8 cellular contexts compared by ENCODE assay signal in the genomic region with DNA sequence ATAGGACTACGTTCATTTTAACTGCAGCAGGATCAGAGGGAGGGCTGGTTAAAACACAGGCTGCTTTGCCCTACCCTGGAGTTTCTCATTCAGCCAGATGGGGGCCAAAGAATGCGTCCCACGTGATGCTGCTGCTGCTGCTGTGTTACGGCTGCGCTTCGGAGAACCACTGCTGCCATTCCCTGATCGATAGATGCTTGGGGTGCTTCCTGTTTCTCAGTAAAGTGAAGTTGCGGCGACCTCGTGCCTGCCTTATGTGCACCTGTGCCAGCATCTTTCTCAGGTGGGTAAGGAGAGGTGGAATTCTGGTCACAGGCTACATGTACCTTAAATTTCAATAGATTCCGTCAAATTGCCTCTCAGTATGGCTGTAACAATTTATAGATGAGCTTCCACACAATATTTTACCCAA. TPM values are rescaled to one million over a fixed set of nuclear protein-coding genes. Genes with fewer than 3 reads are reported as not detected.
DNase-seq lines count a peak whose midpoint lies in the region; TF ChIP-seq lines count a peak whose summit lies in the region.

No MANE protein-coding gene starts in this region.

- intact Hi-C loops in OCI-LY7 (cut with micrococcal nuclease; ENCODE audit: unreplicated experiment): no loop called here

- DNase-seq in activated CD8-positive, alpha-beta memory T cell treated with anti-CD3 and anti-CD28 coated beads for 24 hours: peak; percentile 70
- no peak for DNase-seq in activated CD8-positive, alpha-beta memory T cell treated with anti-CD3 and anti-CD28 coated beads, Interleukin-2, amount 50 U/mL, for 48 hours
- peak in 4 of 5 donors; percentile 10 to 57 (median 31) for DNase-seq in T-helper 1 cell
- no peak for DNase-seq in epithelial cell of esophagus (ENCODE audit: low read depth)
- DNase-seq in osteoblast (ENCODE audit: insufficient read length, low spot score, missing footprints): peak; percentile 82
- no peak for DNase-seq in OCI-LY7 (ENCODE audit: low spot score)
- DNase-seq in SKM-1 treated with dmso at 0.1 percent for 144 hours (lab: John Stamatoyannopoulos, UW; ENCODE audit: unreplicated experiment): no peak
- DNase-seq in GM10266 (ENCODE audit: extremely low spot score): no peak

- TF ChIP-seq CTCF in epithelial cell of esophagus (IDR thresholded peaks at IDR 0.05; ENCODE audit: insufficient read depth, low read depth, low read length, missing control alignments) (peak; percentile 17), osteoblast (IDR thresholded peaks at IDR 0.05; ENCODE audit: extremely low read depth, low read depth, low read length) (peak; percentile 46), OCI-LY7 (conservative IDR thresholded peaks at IDR 0.05; ENCODE audit: low read length) (no peak), GM10266 (IDR thresholded peaks at IDR 0.05; ENCODE audit: control insufficient read depth, insufficient read depth, low read depth, missing control alignments) (no peak)

- POLR2A ChIA-PET in OCI-LY7 (lab: Charles Lee): interaction anchor here (0.6 to 1.0 kb wide), 2 partner anchors 164 to 304 kb away, joined by 3 read pairs; no protein-coding TSS in a partner anchor

- CTCF ChIA-PET in OCI-LY7 (lab: Charles Lee; ENCODE audit: unreplicated experiment): no interaction called here

- H3K79me2 ChIP-seq in osteoblast (ENCODE audit: insufficient read depth, low read length) (no peaks in the 10 kb centered on the region), OCI-LY7 (ENCODE audit: insufficient read depth, low read depth, low read length) (no peaks in the 10 kb centered on the region)

- H3K4me1 ChIP-seq in osteoblast (ENCODE audit: insufficient read depth, low read length): peaks cover 8% of the 10 kb centered on the region
- H3K4me1 ChIP-seq in OCI-LY7 (ENCODE audit: insufficient read depth, low read length, poor library complexity, severe bottlenecking): no peaks in the 10 kb centered on the region

- H4K20me1 ChIP-seq in osteoblast (ENCODE audit: insufficient read depth, low read length) (peaks cover 2% of the 10 kb centered on the region), OCI-LY7 (ENCODE audit: insufficient read depth, low read length) (no peaks in the 10 kb centered on the region)

- H3K27me3 ChIP-seq in osteoblast (ENCODE audit: insufficient read depth, low read length): peaks cover 8% of the 10 kb centered on the region

- BruUV-seq in OCI-LY7 (replicated peaks; lab: Mats Ljungman, UMichigan): no TSS peak

- H3K36me3 ChIP-seq in osteoblast (ENCODE audit: insufficient read depth, low read length) (no peaks in the 10 kb centered on the region), OCI-LY7 (ENCODE audit: insufficient read depth, low read length) (no peaks in the 10 kb centered on the region)

- H3K9me3 ChIP-seq in osteoblast (ENCODE audit: low read depth, low read length) (no peaks in the 10 kb centered on the region), OCI-LY7 (ENCODE audit: low read length) (no peaks in the 10 kb centered on the region)

- H3K27ac ChIP-seq in osteoblast (ENCODE audit: low read depth, low read length) (no peak overlapping the region), OCI-LY7 (ENCODE audit: low read depth, low read length, poor library complexity, severe bottlenecking) (no peak overlapping the region)

- peak overlapping the region; percentile 94 for H2AFZ ChIP-seq in osteoblast (ENCODE audit: low read length)
- no peak overlapping the region for H2AFZ ChIP-seq in OCI-LY7 (ENCODE audit: low read length)

- no peaks in the 10 kb centered on the region for H3K9me2 ChIP-seq in OCI-LY7 (ENCODE audit: insufficient read depth, low read length)

- H3K4me3 ChIP-seq in epithelial cell of esophagus (ENCODE audit: low read length) (no peak overlapping the region), osteoblast (ENCODE audit: insufficient read depth, low read length) (peak overlapping the region; percentile 71), OCI-LY7 (ENCODE audit: low read depth, low read length, poor library complexity, severe bottlenecking) (no peak overlapping the region)

- H3K4me2 ChIP-seq in osteoblast (ENCODE audit: insufficient read depth, low read length): peak overlapping the region; percentile 95
- no peak overlapping the region for H3K4me2 ChIP-seq in OCI-LY7 (ENCODE audit: low read length)

RNA-seq across cellular contexts. Expression of gene TOGARAM2, which starts 24.7 kb away (rescaled TPM):
- total RNA-seq in osteoblast (under 0.01 and 0.72 TPM in 2 replicates), OCI-LY7 (2022) (not detected in 2 replicates)
- total RNA-seq in OCI-LY7 (2014; rRNA removed; shearing (Covaris generic)): 0.03 and 1.6 TPM in 2 replicates

Comparison
In these comparisons a context has a peak if more than half of its experiments do, and no peak if none do; other contexts are left out.
1. DNase-seq: peak in activated CD8-positive, alpha-beta memory T cell treated with anti-CD3 and anti-CD28 coated beads for 24 hours (single experiment), T-helper 1 cell (4 of 5) and osteoblast (single experiment); none in activated CD8-positive, alpha-beta memory T cell treated with anti-CD3 and anti-CD28 coated beads, Interleukin-2, amount 50 U/mL, for 48 hours (single experiment), epithelial cell of esophagus (single experiment), OCI-LY7 (single experiment), SKM-1 treated with dmso at 0.1 percent for 144 hours (single experiment) and GM10266 (single experiment).
2. CTCF ChIP-seq: peak in epithelial cell of esophagus (single experiment) and osteoblast (single experiment); none in OCI-LY7 (single experiment) and GM10266 (single experiment).